Comparison of ENCODE assay signal across 1 cellular context in genomic region chr2:88002359-88002707, GRCh38.
TF ChIP-seq lines count a peak whose summit lies in the region.

No MANE protein-coding gene starts in this region.

TF ChIP-seq in GM23338, 12 proteins besides CTCF, POLR2A, EP300 and RAD21 (continued from another document):
- TF ChIP-seq ZNF462 (CRISPR knock-in tag; IDR thresholded peaks at IDR 0.05) (no peak), REST (IDR thresholded peaks at IDR 0.05; ENCODE audit: unreplicated experiment) (no peak), ZNF331 (CRISPR knock-in tag; IDR thresholded peaks at IDR 0.05; ENCODE audit: low read depth) (no peak), ZNF114 (CRISPR knock-in tag; IDR thresholded peaks at IDR 0.05) (no peak), EZH2 (IDR thresholded peaks at IDR 0.05; ENCODE audit: low read depth, unreplicated experiment) (no peak), EZH2phosphoT487 (IDR thresholded peaks at IDR 0.05; ENCODE audit: unreplicated experiment) (no peak), STAT1 (IDR thresholded peaks at IDR 0.05; ENCODE audit: unreplicated experiment) (no peak), JUNB (IDR thresholded peaks at IDR 0.05; ENCODE audit: unreplicated experiment) (no peak), CREB1 (CRISPR knock-in tag; IDR thresholded peaks at IDR 0.05; ENCODE audit: low read depth) (no peak), ETS1 (IDR thresholded peaks at IDR 0.05) (no peak), NANOG (IDR thresholded peaks at IDR 0.05; ENCODE audit: borderline replicate concordance) (no peak)
